In genomic region chr20:43740642-43741041, GRCh38 we compare ENCODE assay signal across 38 cellular contexts. TPM values are rescaled to one million over a fixed set of nuclear protein-coding genes. Genes with fewer than 3 reads are reported as not detected.
"Had no signal": no experiment of that assay in that cellular context is flagged by ENCODE, and none has a peak within 500 bp of the region (broad histone marks: within the 10 kb centered on the region; RNA-seq: fewer than 3 reads in every experiment).

No MANE protein-coding gene starts in this region.

- H3K36me3 ChIP-seq: MG63 had no signal

- H3K9me3 ChIP-seq: MG63 had no signal

- H3K4me3 ChIP-seq: MG63 had no signal

- DNase-seq: Karpas-422, Kasumi-1, MG63, MM.1S, MV-4-11, NCI-H1048, NCI-H1092, NCI-H1092 treated with DMSO at 0.1 percent for 48 hours, NCI-H1105, NCI-H1105 treated with DMSO at 0.1 percent for 48 hours, NCI-H1417, NCI-H1417 treated with DMSO at 0.1 percent for 48 hours, NCI-H1436, NCI-H1436 treated with DMSO at 0.1 percent for 48 hours, NCI-H146, NCI-H1694, NCI-H1694 treated with DMSO at 0.1 percent for 48 hours, NCI-H187, NCI-H187 treated with DMSO at 0.1 percent for 48 hours, NCI-H2029, NCI-H2029 treated with DMSO at 0.1 percent for 48 hours, NCI-H2081, NCI-H2081 treated with DMSO at 0.1 percent for 48 hours, NCI-H2107, NCI-H2171, NCI-H2171 treated with DMSO at 0.1 percent for 48 hours, NCI-H2227 treated with DMSO at 0.1 percent for 48 hours, NCI-H226, NCI-H345, NCI-H446, NCI-H446 treated with DMSO at 0.1 percent for 48 hours, NCI-H510A, NCI-H510A treated with DMSO at 0.1 percent for 48 hours, NCI-H524 had no signal

- H3K27me3 ChIP-seq: MG63 had no signal

RNA-seq across cellular contexts. Expression of gene GTSF1L, which starts 13.8 kb away (rescaled TPM):
- total RNA-seq: LHCN-M2, M059J, MCF 10A, NCI-H460 had no signal
